In genomic region chr5:115282131-115282530, GRCh38 we compare ENCODE assay signal across 27 cellular contexts.
"Had no signal": no experiment of that assay in that cellular context is flagged by ENCODE, and none has a peak within 500 bp of the region (broad histone marks: within the 10 kb centered on the region; RNA-seq: fewer than 3 reads in every experiment).

No MANE protein-coding gene starts in this region.

- H3K9me3 ChIP-seq: stomach, suprapubic skin, testis, thoracic aorta, thyroid gland, tibial artery, tibial nerve, transverse colon, upper lobe of left lung, upper lobe of right lung, uterus, vagina had no signal

- ATAC-seq: stimulated activated effector memory CD8-positive, alpha-beta T cell treated with anti-CD3 and anti-CD28 coated beads, Interleukin-12 subunit alpha, Interleukin-12 subunit beta, amount 100 ng/mL, for 72 hours; stimulated activated memory B cell treated with anti-CD40 and anti-IgM and Interleukin-4, amounts not matched to agents 10 μg/mL and 1 μg/mL and 100 μg/mL, for 72 hours; stimulated activated naive B cell treated with anti-CD40 and anti-IgM and Interleukin-4, amounts not matched to agents 10 μg/mL and 1 μg/mL and 100 μg/mL, for 72 hours; stimulated activated naive CD8-positive, alpha-beta T cell treated with anti-CD3 and anti-CD28 coated beads, Interleukin-15, amount 100 ng/mL, for 72 hours; stimulated activated naive CD8-positive, alpha-beta T cell treated with anti-CD3 and anti-CD28 coated beads, Interleukin-15, Interleukin-2, amounts not matched to agents 100 U/mL and 50 U/mL, for 24 hours; upper lobe of right lung had no signal

- H3K4me3 ChIP-seq: stomach, suprapubic skin, testis, thoracic aorta, thyroid gland, tibial artery, tibial nerve, transverse colon, upper lobe of left lung, upper lobe of right lung, uterus, vagina had no signal

- FAIRE-seq: urothelium cell line had no signal

- H3K36me3 ChIP-seq: stomach, suprapubic skin, thoracic aorta, thyroid gland, tibial nerve, transverse colon, upper lobe of left lung, upper lobe of right lung, uterus, vagina had no signal

- H3K27ac ChIP-seq: stomach, suprapubic skin, testis, thoracic aorta, thyroid gland, tibial artery, tibial nerve, transverse colon, upper lobe of left lung, upper lobe of right lung, uterus, vagina had no signal

- H3K27me3 ChIP-seq: stomach, suprapubic skin, testis, thyroid gland, tibial artery, tibial nerve, transverse colon, upper lobe of left lung, upper lobe of right lung, uterus, vagina had no signal

- DNase-seq: stimulated activated CD4-positive, alpha-beta T cell treated with anti-CD3 and anti-CD28 coated beads, Interleukin-2, amount 100 ng/mL, for 48 hours; stimulated activated CD4-positive, alpha-beta T cell treated with anti-CD3 and anti-CD28 coated beads, Interleukin-4, amount 100 ng/mL, for 1 hour; stimulated activated CD4-positive, alpha-beta T cell treated with anti-CD3 and anti-CD28 coated beads, Interleukin-4, amount 100 ng/mL, for 24 hours; stimulated activated CD4-positive, alpha-beta T cell treated with anti-CD3 and anti-CD28 coated beads, Interleukin-4, amount 100 ng/mL, for 4 hours; stimulated activated CD8-positive, alpha-beta memory T cell treated with anti-CD3 and anti-CD28 coated beads, Interleukin-4, amount 100 ng/mL, for 48 hours; stimulated activated naive B cell treated with anti-CD40 and anti-IgM and Interleukin-4, amounts not matched to agents 10 μg/mL and 1 μg/mL and 100 μg/mL, for 72 hours; stimulated activated naive CD4-positive, alpha-beta T cell; stimulated activated naive CD4-positive, alpha-beta T cell treated with Interleukin-2 at 50 U/mL for 16 hours; stimulated activated naive CD8-positive, alpha-beta T cell treated with anti-CD3 and anti-CD28 coated beads, Interleukin-15, amount 100 ng/mL, for 72 hours; stimulated activated naive CD8-positive, alpha-beta T cell treated with anti-CD3 and anti-CD28 coated beads, Interleukin-15, Interleukin-2, amounts not matched to agents 100 U/mL and 50 U/mL, for 24 hours; stomach; substantia nigra; testis; thyroid gland; tibial artery; transverse colon; trophoblast cell; upper lobe of left lung; upper lobe of right lung; uterus had no signal

- H3K4me1 ChIP-seq: stomach, suprapubic skin, testis, thyroid gland, tibial artery, tibial nerve, upper lobe of left lung, upper lobe of right lung, uterus, vagina had no signal
